ENCODE assay signal across 1 cellular context in genomic region chr2:226799976-226800940, GRCh38.
TF ChIP-seq lines count a peak whose summit lies in the region.

No MANE protein-coding gene starts in this region.

TF ChIP-seq in IMR-90, 13 proteins besides CTCF, POLR2A, EP300 and RAD21 (continued from another document):
- no peak for TF ChIP-seq CEBPB (IDR thresholded peaks at IDR 0.05; ENCODE audit: low read depth, low read length)
